In the genomic region with DNA sequence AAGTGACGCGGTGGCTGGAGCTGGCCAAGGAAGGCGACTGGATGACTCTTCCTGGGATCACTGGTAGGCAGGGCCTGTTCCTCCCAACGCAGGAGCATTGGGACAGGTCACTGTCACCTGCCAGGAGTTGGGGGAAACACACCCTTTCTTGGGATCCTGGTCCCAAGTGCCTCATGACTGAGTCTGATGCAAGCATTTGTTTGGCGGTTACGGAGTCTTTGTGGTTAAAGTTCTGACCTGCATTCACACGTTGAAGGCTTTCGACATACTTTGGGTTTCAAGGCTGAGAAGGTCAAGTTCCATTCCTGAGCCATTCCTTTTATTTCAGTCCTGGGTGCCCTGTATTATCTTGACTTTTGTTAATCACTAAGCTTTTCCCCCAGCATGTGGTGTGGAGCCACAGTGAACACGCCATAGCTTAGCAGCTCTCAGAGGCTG, we compare ENCODE assay signal across 23 cellular contexts. TPM values are rescaled to one million over a fixed set of nuclear protein-coding genes. Genes with fewer than 3 reads are reported as not detected.
DNase-seq lines count a peak whose midpoint lies in the region; ATAC-seq, FAIRE-seq and TF ChIP-seq lines count a peak whose summit lies in the region.
"Had no signal": no experiment of that assay in that cellular context is flagged by ENCODE, and none has a peak within 500 bp of the region (broad histone marks: within the 10 kb centered on the region; RNA-seq: fewer than 3 reads in every experiment).

No MANE protein-coding gene starts in this region.

- no peak overlapping the region for H3K4me2 ChIP-seq in astrocyte (ENCODE audit: low read length)
- H3K4me2 ChIP-seq: A549 had no signal

- no peaks in the 10 kb centered on the region for H3K27me3 Mint-ChIP-seq in Caco-2 (ENCODE audit: insufficient read depth, unreplicated experiment)
- peaks cover 2% of the 10 kb centered on the region for H3K27me3 Mint-ChIP-seq in astrocyte (ENCODE audit: low read depth, unreplicated experiment)
- no peaks in the 10 kb centered on the region for H3K27me3 Mint-ChIP-seq in CD4-positive, alpha-beta memory T cell
- H3K27me3 Mint-ChIP-seq in stimulated activated naive CD8-positive, alpha-beta T cell treated with anti-CD3 and anti-CD28 coated beads, Interleukin-15, amount 100 ng/mL, for 72 hours = no peaks in the 10 kb centered on the region
- H3K27me3 Mint-ChIP-seq: activated CD4-positive, alpha-beta T cell treated with anti-CD3 and anti-CD28 coated beads, Interleukin-2, amount 10 ng/mL, durations not matched to agents 24 days and 14 days had no signal

- H3K9me3 ChIP-seq in Caco-2 = no peaks in the 10 kb centered on the region
- no peaks in the 10 kb centered on the region for H3K9me3 ChIP-seq in astrocyte (ENCODE audit: insufficient read depth, low read depth, low read length)
- H3K9me3 ChIP-seq in CD4-positive, alpha-beta memory T cell (ENCODE audit: control insufficient read depth in 1 of 2, low read length in 2 of 2) = no peaks in the 10 kb centered on the region
- H3K9me3 ChIP-seq: A549, left lung had no signal

- no peaks in the 10 kb centered on the region for H3K9me3 Mint-ChIP-seq in Caco-2 (ENCODE audit: unreplicated experiment)
- peaks cover 1% of the 10 kb centered on the region for H3K9me3 Mint-ChIP-seq in astrocyte (ENCODE audit: unreplicated experiment)
- H3K9me3 Mint-ChIP-seq in CD4-positive, alpha-beta memory T cell = no peaks in the 10 kb centered on the region
- H3K9me3 Mint-ChIP-seq in stimulated activated naive CD8-positive, alpha-beta T cell treated with anti-CD3 and anti-CD28 coated beads, Interleukin-15, amount 100 ng/mL, for 72 hours = no peaks in the 10 kb centered on the region
- H3K9me3 Mint-ChIP-seq: activated CD4-positive, alpha-beta T cell treated with anti-CD3 and anti-CD28 coated beads, Interleukin-2, amount 10 ng/mL, durations not matched to agents 24 days and 14 days had no signal

- BruUV-seq in Caco-2 (replicated peaks; lab: Mats Ljungman, UMichigan) = no TSS peak

- ATAC-seq in left lobe of liver (peak; percentile 18), GM18867 (IDR thresholded peaks at IDR 0.05; ENCODE audit: unreplicated experiment) (no peak)
- no peak for ATAC-seq in stimulated activated naive CD8-positive, alpha-beta T cell treated with anti-CD3 and anti-CD28 coated beads, Interleukin-15, amount 100 ng/mL, for 72 hours
- ATAC-seq: A549, GM12878, left lung had no signal

- peaks cover 26% of the 10 kb centered on the region for H3K4me1 Mint-ChIP-seq in Caco-2 (ENCODE audit: low read depth, unreplicated experiment)
- H3K4me1 Mint-ChIP-seq in astrocyte (ENCODE audit: low read depth, unreplicated experiment) = no peaks in the 10 kb centered on the region
- H3K4me1 Mint-ChIP-seq in CD4-positive, alpha-beta memory T cell = no peaks in the 10 kb centered on the region
- no peaks in the 10 kb centered on the region for H3K4me1 Mint-ChIP-seq in stimulated activated naive CD8-positive, alpha-beta T cell treated with anti-CD3 and anti-CD28 coated beads, Interleukin-15, amount 100 ng/mL, for 72 hours

- H3K4me3 Mint-ChIP-seq in Caco-2 (ENCODE audit: unreplicated experiment) (no peak overlapping the region), astrocyte (ENCODE audit: unreplicated experiment) (no peak overlapping the region)
- no peak overlapping the region for H3K4me3 Mint-ChIP-seq in CD4-positive, alpha-beta memory T cell
- H3K4me3 Mint-ChIP-seq in stimulated activated naive CD8-positive, alpha-beta T cell treated with anti-CD3 and anti-CD28 coated beads, Interleukin-15, amount 100 ng/mL, for 72 hours = no peak overlapping the region
- H3K4me3 Mint-ChIP-seq: activated CD4-positive, alpha-beta T cell treated with anti-CD3 and anti-CD28 coated beads, Interleukin-2, amount 10 ng/mL, durations not matched to agents 24 days and 14 days had no signal

- H3K4me1 ChIP-seq in Caco-2 (peaks cover 42% of the 10 kb centered on the region), astrocyte (ENCODE audit: insufficient read depth, low read length) (no peaks in the 10 kb centered on the region)
- no peaks in the 10 kb centered on the region for H3K4me1 ChIP-seq in CD4-positive, alpha-beta memory T cell (ENCODE audit: insufficient read depth, low read length)
- H3K4me1 ChIP-seq: A549 had no signal

- intact Hi-C loops in Caco-2 (cut with micrococcal nuclease; ENCODE audit: unreplicated experiment) = loop anchor here (5.0 kb wide), 2 partner anchors 46 to 101 kb away; no protein-coding TSS in a partner anchor
- intact Hi-C loops in CD4-positive, alpha-beta memory T cell (cut with micrococcal nuclease) = no loop called here

- no peak for TF ChIP-seq CTCF in Caco-2 (IDR thresholded peaks at IDR 0.05; ENCODE audit: insufficient read depth in 1 of 2, low read depth in 1 of 2, low read length in 1 of 2, severe bottlenecking in 1 of 2, unreplicated experiment in 1 of 2)
- no peak for TF ChIP-seq CTCF in astrocyte (IDR thresholded peaks at IDR 0.05; ENCODE audit: insufficient read depth, low read depth, low read length)

- no peak for FAIRE-seq in astrocyte (lab: Jason Lieb, UNC)
- FAIRE-seq: A549, G401.6, GM12878, TTC549 had no signal

- H3K9ac ChIP-seq in astrocyte (ENCODE audit: low read length) = no peak overlapping the region

- H3K4me3 ChIP-seq in Caco-2 (ENCODE audit: low read depth, low read length) = no peak overlapping the region
- H3K4me3 ChIP-seq in astrocyte (ENCODE audit: insufficient read depth, low read depth, low read length) = no peak overlapping the region
- H3K4me3 ChIP-seq in CD4-positive, alpha-beta memory T cell (ENCODE audit: low read length in 2 of 2) = no peak overlapping the region
- H3K4me3 ChIP-seq: A549, cardiac muscle cell, dorsolateral prefrontal cortex, GM12878, left lung had no signal

- POLR2A ChIA-PET in Caco-2 (lab: Charles Lee) = interaction anchor here (3.2 kb wide), 1 partner anchor 16 kb away, joined by 42 read pairs; the partner anchor contains the start of genes MRPL18 and TCP1
- POLR2A ChIA-PET in CD4-positive, alpha-beta memory T cell (lab: Charles Lee; ENCODE audit: partially characterized antibody) = interaction anchor here (1.2 kb wide), 1 partner anchor 15 kb away, joined by 4 read pairs; the partner anchor contains the start of gene MRPL18

- H3K79me2 ChIP-seq in astrocyte (ENCODE audit: insufficient read depth, low read length) = no peaks in the 10 kb centered on the region

- H3K27ac ChIP-seq in astrocyte (ENCODE audit: low read depth, low read length) = no peak overlapping the region
- no peak overlapping the region for H3K27ac ChIP-seq in CD4-positive, alpha-beta memory T cell (ENCODE audit: low read depth, low read length)
- H3K27ac ChIP-seq: A549, cardiac muscle cell, dorsolateral prefrontal cortex, left lung had no signal

- H3K36me3 ChIP-seq in Caco-2 (ENCODE audit: control insufficient read depth, insufficient read depth, low read length) (no peaks in the 10 kb centered on the region), astrocyte (ENCODE audit: insufficient read depth, low read length) (no peaks in the 10 kb centered on the region)
- H3K36me3 ChIP-seq in CD4-positive, alpha-beta memory T cell (ENCODE audit: insufficient read depth, low read length) = no peaks in the 10 kb centered on the region
- H3K36me3 ChIP-seq: cardiac muscle cell, left lung had no signal

- H3K36me3 Mint-ChIP-seq in Caco-2 (ENCODE audit: insufficient read depth, unreplicated experiment) = peaks cover 13% of the 10 kb centered on the region
- H3K36me3 Mint-ChIP-seq in astrocyte (ENCODE audit: low read depth, unreplicated experiment) = no peaks in the 10 kb centered on the region
- H3K36me3 Mint-ChIP-seq in CD4-positive, alpha-beta memory T cell = peaks cover 2 to 3% of the 10 kb centered on the region in 2 donors

- H4K20me1 ChIP-seq in astrocyte (ENCODE audit: insufficient read depth, low read length) = no peaks in the 10 kb centered on the region

- no peak overlapping the region for H2AFZ ChIP-seq in astrocyte (ENCODE audit: low read depth, low read length)

- H3K27me3 ChIP-seq in Caco-2 (replicated peaks; ENCODE audit: control insufficient read depth, insufficient read depth, low read length) (no peaks in the 10 kb centered on the region), astrocyte (ENCODE audit: insufficient read depth, low read length) (no peaks in the 10 kb centered on the region)
- H3K27me3 ChIP-seq in CD4-positive, alpha-beta memory T cell (ENCODE audit: insufficient read depth, low read length) = no peaks in the 10 kb centered on the region
- H3K27me3 ChIP-seq: cardiac muscle cell, dorsolateral prefrontal cortex, left lung had no signal

- peak; percentile 39 to 60 for DNase-seq in Caco-2
- peak; percentile 48 for DNase-seq in NCI-H226
- peak; percentile 12 for DNase-seq in astrocyte (ENCODE audit: low read depth)
- no peak for DNase-seq in left lobe of liver (ENCODE audit: low spot score)
- no peak for DNase-seq in COLO829 (ENCODE audit: low spot score)
- DNase-seq in CD4-positive, alpha-beta memory T cell = no peak
- no peak for DNase-seq in stimulated activated naive CD8-positive, alpha-beta T cell treated with anti-CD3 and anti-CD28 coated beads, Interleukin-15, amount 100 ng/mL, for 72 hours
- DNase-seq: activated CD4-positive, alpha-beta T cell treated with anti-CD3 and anti-CD28 coated beads, Interleukin-2, amount 10 ng/mL, durations not matched to agents 24 days and 14 days; activated effector memory CD4-positive, alpha-beta T cell treated with anti-CD3 and anti-CD28 coated beads, Interleukin-2, amount 50 U/mL, for 16 hours; C1 segment of cervical spinal cord; DMS 273 treated with DMSO at 0.1 percent for 48 hours; glutamatergic neuron; left lung; NCI-H1417 treated with DMSO at 0.1 percent for 48 hours; stimulated activated CD4-positive, alpha-beta T cell treated with anti-CD3 and anti-CD28 coated beads, Interleukin-12 subunit alpha, Interleukin-12 subunit beta, amount 100 ng/mL, for 4 hours had no signal

- H3K27ac Mint-ChIP-seq in Caco-2 (ENCODE audit: unreplicated experiment) (peak overlapping the region; percentile 61), astrocyte (ENCODE audit: unreplicated experiment) (no peak overlapping the region)
- no peak overlapping the region for H3K27ac Mint-ChIP-seq in CD4-positive, alpha-beta memory T cell
- H3K27ac Mint-ChIP-seq in stimulated activated naive CD8-positive, alpha-beta T cell treated with anti-CD3 and anti-CD28 coated beads, Interleukin-15, amount 100 ng/mL, for 72 hours = no peak overlapping the region
- H3K27ac Mint-ChIP-seq: activated CD4-positive, alpha-beta T cell treated with anti-CD3 and anti-CD28 coated beads, Interleukin-2, amount 10 ng/mL, durations not matched to agents 24 days and 14 days had no signal

- CTCF ChIA-PET in Caco-2 (lab: Charles Lee) = interaction anchor here (1.2 kb wide), 1 partner anchor 16 kb away, joined by 7 read pairs; the partner anchor contains the start of genes MRPL18 and TCP1
- CTCF ChIA-PET in CD4-positive, alpha-beta memory T cell (lab: Charles Lee; ENCODE audit: partially characterized antibody) = no interaction called here

RNA-seq across cellular contexts. Expression of gene PNLDC1, which starts 6.0 kb away (rescaled TPM):
- total RNA-seq in Caco-2 (2022) = 0.26 and 0.32 TPM in 2 replicates
- total RNA-seq in astrocyte = 0.11 TPM in 1 of 2 replicates, not detected in the other
- total RNA-seq in left lobe of liver = 0.23 TPM
- total RNA-seq in CD4-positive, alpha-beta memory T cell = under 1 TPM; 0.47 to 0.94 TPM
- polyA plus RNA-seq in CD4-positive, alpha-beta memory T cell = under 1 TPM in 1 of 2 donors, not detected in 1; 0.23 TPM
- total RNA-seq: RPMI7951 had no signal

RNA-seq across cellular contexts. Expression of gene MRPL18, which starts 15.8 kb away (rescaled TPM):
- 71.1 and 81.0 TPM in 2 replicates for total RNA-seq in Caco-2 (2022)
- 64.6 and 69.3 TPM in 2 replicates for total RNA-seq in astrocyte
- total RNA-seq in left lobe of liver = 28.8 TPM
- 10 to 100 TPM; 43.9 to 45.2 TPM for total RNA-seq in CD4-positive, alpha-beta memory T cell
- polyA plus RNA-seq in CD4-positive, alpha-beta memory T cell = 100 to 1,000 TPM in 1 of 2 donors, 10 to 100 TPM in 1; 68.5 to 105 TPM

RNA-seq across cellular contexts. Expression of gene TCP1, which starts 16.6 kb away (rescaled TPM):
- total RNA-seq in Caco-2 (2022) = 286 and 333 TPM in 2 replicates
- total RNA-seq in astrocyte = 238 and 256 TPM in 2 replicates
- total RNA-seq in left lobe of liver = 58.1 TPM
- total RNA-seq in CD4-positive, alpha-beta memory T cell = 100 to 1,000 TPM; 151 to 162 TPM
- 100 to 1,000 TPM in 1 of 2 donors, 10 to 100 TPM in 1; 84.3 to 114 TPM for polyA plus RNA-seq in CD4-positive, alpha-beta memory T cell

RNA-seq across cellular contexts. Expression of gene ACAT2, which starts 44.2 kb away (rescaled TPM):
- total RNA-seq in Caco-2 (2022) (122 and 131 TPM in 2 replicates), astrocyte (59.1 and 96.7 TPM in 2 replicates), left lobe of liver (44.6 TPM)
- total RNA-seq in CD4-positive, alpha-beta memory T cell = 10 to 100 TPM; 30.5 to 30.9 TPM
- polyA plus RNA-seq in CD4-positive, alpha-beta memory T cell = 10 to 100 TPM; 43.5 to 53.2 TPM

Comparison
In these comparisons a context has a peak if more than half of its experiments do, and no peak if none do; other contexts are left out.
1. DNase-seq: peak in Caco-2 (2 of 2), NCI-H226 (single experiment) and astrocyte (single experiment); none in left lobe of liver (single experiment), COLO829 (single experiment), CD4-positive, alpha-beta memory T cell (0 of 5) and stimulated activated naive CD8-positive, alpha-beta T cell treated with anti-CD3 and anti-CD28 coated beads, Interleukin-15, amount 100 ng/mL, for 72 hours (0 of 2).